9 cellular contexts compared by ENCODE assay signal in genomic region chr17:58112970-58113631, GRCh38. TPM values are rescaled to one million over a fixed set of nuclear protein-coding genes. Genes with fewer than 3 reads are reported as not detected.
DNase-seq lines count a peak whose midpoint lies in the region; ATAC-seq, FAIRE-seq and TF ChIP-seq lines count a peak whose summit lies in the region.
"Had no signal": no experiment of that assay in that cellular context is flagged by ENCODE, and none has a peak within 500 bp of the region (broad histone marks: within the 10 kb centered on the region; RNA-seq: fewer than 3 reads in every experiment).

No MANE protein-coding gene starts in this region.

- ATAC-seq in GM21825 (IDR thresholded peaks at IDR 0.05; ENCODE audit: unreplicated experiment) (peak; percentile 55), GM18907 (IDR thresholded peaks at IDR 0.05; ENCODE audit: unreplicated experiment) (no peak)

- intact Hi-C loops in breast epithelium (cut with DNase I; ENCODE audit: low total_unique reads) (loop anchor here (10.0 kb wide), 2 partner anchors 118 to 278 kb away; no protein-coding TSS in a partner anchor), kidney (cut with DNase I) (loop anchor here (10.0 kb wide), 1 partner anchor 258 kb away; the partner anchor contains the start of gene MRPS23)

- H3K36me3 ChIP-seq in breast epithelium: no peaks in the 10 kb centered on the region
- H3K36me3 ChIP-seq in kidney (ENCODE audit: control insufficient read depth in 1 of 2, insufficient read depth in 2 of 2, low read length in 2 of 2): no peaks in the 10 kb centered on the region

- TF ChIP-seq POLR2A in breast epithelium (IDR thresholded peaks at IDR 0.05): no peak

- H3K27ac ChIP-seq in breast epithelium: no peak overlapping the region
- no peak overlapping the region for H3K27ac ChIP-seq in kidney (ENCODE audit: low read depth in 2 of 2, low read length in 2 of 2)

- TF ChIP-seq CTCF in WI38 (IDR thresholded peaks at IDR 0.05; ENCODE audit: low read depth, low read length) (peak; percentile 94), breast epithelium (IDR thresholded peaks at IDR 0.05) (peak; percentile 58 to 95 (median 93)), kidney (IDR thresholded peaks at IDR 0.05; ENCODE audit: borderline replicate concordance, extremely low read depth, insufficient read depth) (peak; percentile 98)

- H3K9me3 ChIP-seq in breast epithelium: no peaks in the 10 kb centered on the region
- H3K9me3 ChIP-seq in kidney (ENCODE audit: control insufficient read depth in 1 of 2, low read length in 2 of 2): no peaks in the 10 kb centered on the region

- no peaks in the 10 kb centered on the region for H3K4me1 ChIP-seq in breast epithelium
- peaks cover 0 to 2% of the 10 kb centered on the region in 2 donors for H3K4me1 ChIP-seq in kidney (ENCODE audit: control insufficient read depth in 1 of 2, insufficient read depth in 1 of 2, low read depth in 1 of 2, low read length in 2 of 2)

- peak; percentile 64 for DNase-seq in NCI-H2227 treated with DMSO at 0.1 percent for 48 hours (lab: John Stamatoyannopoulos, UW)
- peak; percentile 67 to 70 for DNase-seq in breast epithelium (ENCODE audit: low spot score in 2 of 2)
- peak; percentile 80 for DNase-seq in kidney
- peak; percentile 80 for DNase-seq in stimulated activated CD4-positive, alpha-beta T cell treated with anti-CD3 and anti-CD28 coated beads, Interleukin-1b, Interleukin-23, amount 100 ng/mL, for 48 hours

- H3K27me3 ChIP-seq in breast epithelium: no peaks in the 10 kb centered on the region

- FAIRE-seq in A204.1 (lab: Jason Lieb, UNC): peak; percentile 67
- no peak for FAIRE-seq in kidney (lab: Jason Lieb, UNC)

- H3K9ac ChIP-seq in kidney (ENCODE audit: low read length in 2 of 2): no peak overlapping the region

- H3K4me3 ChIP-seq in WI38 (ENCODE audit: low read depth, low read length) (no peak overlapping the region), breast epithelium (no peak overlapping the region), kidney (ENCODE audit: low read length in 2 of 2) (no peak overlapping the region)

RNA-seq across cellular contexts. Expression of gene DYNLL2, which starts 29.9 kb away (rescaled TPM):
- 10 to 100 TPM; 18.4 to 20.3 (median 19.7) TPM for total RNA-seq in breast epithelium
- total RNA-seq in kidney: 43.2 TPM
- polyA plus RNA-seq in kidney (ENCODE audit: insufficient read depth, low read depth, low replicate concordance): 59.7 TPM

RNA-seq across cellular contexts. Expression of gene OR4D1, which starts 35.1 kb away (rescaled TPM):
- not detected for total RNA-seq in breast epithelium
- total RNA-seq in kidney: 0.06 TPM
- polyA plus RNA-seq in kidney (ENCODE audit: insufficient read depth, low read depth, low replicate concordance): not detected
- total RNA-seq: subcutaneous adipose tissue had no signal

RNA-seq across cellular contexts. Expression of gene OR4D2, which starts 53.7 kb away (rescaled TPM):
- total RNA-seq in breast epithelium: not detected
- total RNA-seq in kidney: not detected
- polyA plus RNA-seq in kidney (ENCODE audit: insufficient read depth, low read depth, low replicate concordance): not detected
- total RNA-seq: subcutaneous adipose tissue had no signal
